In the genomic region with DNA sequence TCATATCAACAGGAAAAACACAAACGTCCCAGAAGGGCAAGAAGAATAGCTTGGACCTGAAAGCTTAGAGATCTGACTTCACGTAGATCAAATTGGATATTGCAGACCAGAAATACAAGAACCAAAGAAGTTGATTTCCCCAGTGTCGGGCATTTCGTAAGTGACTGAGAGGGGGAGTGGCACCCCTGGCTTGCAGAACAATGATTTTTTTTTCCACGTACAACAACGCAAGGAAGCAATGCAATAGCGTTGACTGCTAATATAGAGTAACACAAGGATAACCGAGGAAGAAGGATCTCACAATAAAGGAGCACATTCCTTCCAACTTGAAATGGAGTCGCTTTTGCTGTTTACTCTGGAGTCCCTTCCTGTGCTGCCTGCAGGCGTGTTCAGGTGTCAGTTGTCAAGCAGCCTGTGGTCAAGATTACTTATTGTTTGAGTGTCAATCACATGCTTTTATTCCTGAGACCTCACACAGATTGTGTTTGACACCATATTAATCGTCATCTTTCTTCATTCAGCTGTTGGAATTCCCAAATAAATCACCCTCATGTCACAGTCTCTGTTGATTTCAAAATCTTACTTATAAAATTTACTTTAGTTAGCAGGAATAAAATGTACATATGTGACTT, we compare ENCODE assay signal across 23 cellular contexts.
"Had no signal": no experiment of that assay in that cellular context is flagged by ENCODE, and none has a peak within 500 bp of the region (broad histone marks: within the 10 kb centered on the region; RNA-seq: fewer than 3 reads in every experiment).

No MANE protein-coding gene starts in this region.

- H3K36me3 ChIP-seq: adrenal gland, ascending aorta, esophagus muscularis mucosa, left ventricle myocardium inferior, neutrophil, ovary had no signal

- H3K9me3 ChIP-seq: adrenal gland, ascending aorta, esophagus muscularis mucosa, left ventricle myocardium inferior, neutrophil, ovary had no signal

- H3K27ac ChIP-seq: adrenal gland, ascending aorta, esophagus muscularis mucosa, left ventricle myocardium inferior, neutrophil, ovary had no signal

- ATAC-seq: activated T-helper 17 cell treated with anti-CD3 and anti-CD28 coated beads, Interleukin-2, amount 50 U/mL, for 72 hours; right cardiac atrium; stimulated activated naive CD8-positive, alpha-beta T cell treated with anti-CD3 and anti-CD28 coated beads, Interleukin-15, Interleukin-2, amounts not matched to agents 100 U/mL and 50 U/mL, for 24 hours; T-cell had no signal

- H3K4me3 ChIP-seq: adrenal gland, ascending aorta, esophagus muscularis mucosa, left ventricle myocardium inferior, ovary had no signal

- H3K27me3 ChIP-seq: adrenal gland, ascending aorta, esophagus muscularis mucosa, neutrophil, ovary had no signal

- FAIRE-seq: colon, endothelial cell of umbilical vein, frontal cortex, TTC549 had no signal

- DNase-seq: activated CD4-positive, alpha-beta T cell treated with anti-CD3 and anti-CD28 coated beads for 1 hour; activated CD4-positive, alpha-beta T cell treated with anti-CD3 and anti-CD28 coated beads, Interleukin-2, amount 50 U/mL, for 4 hours; activated CD8-positive, alpha-beta memory T cell treated with anti-CD3 and anti-CD28 coated beads for 24 hours; activated CD8-positive, alpha-beta memory T cell treated with anti-CD3 and anti-CD28 coated beads, Interleukin-2, amount 50 U/mL, for 4 hours; activated T-cell treated with anti-CD3 and anti-CD28 coated beads, Interleukin-2, amount 50 U/mL, for 24 hours; adrenal gland; effector memory CD4-positive, alpha-beta T cell; hippocampal formation; left ventricle myocardium inferior; naive B cell; ovary; right cardiac atrium; stimulated activated CD4-positive, alpha-beta T cell treated with anti-CD3 and anti-CD28 coated beads, Interleukin-4, amount 100 ng/mL, for 24 hours; stimulated activated naive CD8-positive, alpha-beta T cell treated with anti-CD3 and anti-CD28 coated beads, Interleukin-15, Interleukin-2, amounts not matched to agents 100 U/mL and 50 U/mL, for 24 hours; T-cell had no signal

- H3K4me1 ChIP-seq: adrenal gland, ascending aorta, esophagus muscularis mucosa, left ventricle myocardium inferior had no signal
